32 cellular contexts compared by ENCODE assay signal in genomic region chr20:7911586-7912330, GRCh38. TPM values are rescaled to one million over a fixed set of nuclear protein-coding genes. Genes with fewer than 3 reads are reported as not detected.
DNase-seq lines count a peak whose midpoint lies in the region; FAIRE-seq and TF ChIP-seq lines count a peak whose summit lies in the region.
"Had no signal": no experiment of that assay in that cellular context is flagged by ENCODE, and none has a peak within 500 bp of the region (broad histone marks: within the 10 kb centered on the region; RNA-seq: fewer than 3 reads in every experiment).

No MANE protein-coding gene starts in this region.

- no peak overlapping the region for H2BK120ac ChIP-seq in H1 (replicated peaks; ENCODE audit: low read depth, low read length)
- no peak overlapping the region for H2BK120ac ChIP-seq in neuronal stem cell (ENCODE audit: low read depth, low read length)

- TF ChIP-seq RAD21 in H1 (IDR thresholded peaks at IDR 0.05 in 1 of 2, conservative IDR thresholded peaks at IDR 0.05 in 1 of 2; ENCODE audit: low read depth in 2 of 2, low read length in 2 of 2): no peak

- no peaks in the 10 kb centered on the region for H4K20me1 ChIP-seq in H1 (replicated peaks in 1 of 2; ENCODE audit: control insufficient read depth in 1 of 2, insufficient read depth in 2 of 2, low read length in 2 of 2)

- no peaks in the 10 kb centered on the region for H3K36me3 ChIP-seq in H1 (ENCODE audit: control insufficient read depth in 2 of 4, insufficient read depth in 4 of 4, low read length in 3 of 4)
- H3K36me3 ChIP-seq in neuronal stem cell (replicated peaks in 1 of 2; ENCODE audit: control insufficient read depth in 2 of 2, insufficient read depth in 2 of 2, low read length in 2 of 2): no peaks in the 10 kb centered on the region
- no peaks in the 10 kb centered on the region for H3K36me3 ChIP-seq in brain microvascular endothelial cell (replicated peaks)
- H3K36me3 ChIP-seq: uterus, WERI-Rb-1 had no signal

- no peak for TF ChIP-seq POLR2A in H1 (IDR thresholded peaks at IDR 0.05; ENCODE audit: control extremely low read depth in 1 of 2, low read depth in 2 of 2, low read length in 2 of 2)

- H3K79me1 ChIP-seq in H1 (ENCODE audit: low read depth, low read length) (no peaks in the 10 kb centered on the region), neuronal stem cell (ENCODE audit: low read depth, low read length) (no peaks in the 10 kb centered on the region)

- H3K9me3 ChIP-seq in H1 (ENCODE audit: insufficient read depth in 2 of 2, low read depth in 1 of 2, low read length in 1 of 2) (no peaks in the 10 kb centered on the region), neuronal stem cell (replicated peaks in 1 of 2; ENCODE audit: control insufficient read depth in 2 of 2, insufficient read depth in 1 of 2, low read depth in 1 of 2, low read length in 2 of 2) (no peaks in the 10 kb centered on the region)
- H3K9me3 ChIP-seq: uterus had no signal

- in situ Hi-C loops in SK-MEL-5 (cut with HindIII; ENCODE audit: low pct_unique_long_range_greater_than_20kb, low sequenced_read_pairs) (no loop called here), brain microvascular endothelial cell (cut with HindIII; ENCODE audit: low pct_ligation_motif_present, low sequenced_read_pairs) (no loop called here)

- TF ChIP-seq CTCF in H1 (IDR thresholded peaks at IDR 0.05; ENCODE audit: control extremely low read depth in 1 of 3, insufficient read depth in 1 of 3, low read depth in 1 of 3, low read length in 3 of 3) (no peak), brain microvascular endothelial cell (IDR thresholded peaks at IDR 0.05; ENCODE audit: low read depth, low read length, missing control alignments) (no peak)

- H2AFZ ChIP-seq in H1 (ENCODE audit: low read length) (peak overlapping the region; percentile 16; the same call in 1 of the 2 replicates), neuronal stem cell (ENCODE audit: low read length) (peak overlapping the region; percentile 41)

- H3K4me1 ChIP-seq in H1 (replicated peaks in 1 of 4; ENCODE audit: control insufficient read depth in 3 of 4, insufficient read depth in 4 of 4, low read length in 3 of 4) (no peaks in the 10 kb centered on the region), neuronal stem cell (ENCODE audit: control insufficient read depth in 2 of 2, insufficient read depth in 1 of 2, low read depth in 1 of 2, low read length in 2 of 2) (peaks cover 0 to 4% of the 10 kb centered on the region in 2 donors)
- H3K4me1 ChIP-seq: foreskin keratinocyte, uterus had no signal

- H3K18ac ChIP-seq in H1 (ENCODE audit: extremely low read depth, low read length) (no peak overlapping the region), neuronal stem cell (ENCODE audit: low read length) (no peak overlapping the region)

- H3K27me3 ChIP-seq in H1 (replicated peaks in 1 of 4; ENCODE audit: control insufficient read depth in 3 of 4, extremely low read depth in 1 of 4, insufficient read depth in 3 of 4, low read length in 3 of 4): no peaks in the 10 kb centered on the region
- H3K27me3 ChIP-seq in neuronal stem cell (ENCODE audit: control insufficient read depth in 3 of 3, insufficient read depth in 3 of 3, low read depth in 1 of 3, low read length in 3 of 3): peaks cover 0 to 3% (median 0%) of the 10 kb centered on the region in 3 experiments
- no peaks in the 10 kb centered on the region for H3K27me3 ChIP-seq in brain microvascular endothelial cell (replicated peaks)
- H3K27me3 ChIP-seq: uterus had no signal

- H3K4me3 ChIP-seq in H1 (ENCODE audit: extremely low read depth in 1 of 4, insufficient read depth in 2 of 4, low read depth in 3 of 4, low read length in 4 of 4) (no peak overlapping the region), neuronal stem cell (ENCODE audit: low read length in 2 of 2) (no peak overlapping the region), brain microvascular endothelial cell (ENCODE audit: low read depth, low read length) (no peak overlapping the region)
- H3K4me3 ChIP-seq: SK-N-MC, smooth muscle cell, uterus had no signal

- no peak overlapping the region for H2BK12ac ChIP-seq in H1 (ENCODE audit: low read depth, low read length)
- no peak overlapping the region for H2BK12ac ChIP-seq in neuronal stem cell (ENCODE audit: low read length)

- H2BK5ac ChIP-seq in H1 (ENCODE audit: low read depth, low read length) (no peak overlapping the region), neuronal stem cell (ENCODE audit: low read length) (no peak overlapping the region)

- DNase-seq in HT1080 (ENCODE audit: low read depth) (peak; percentile 90), SK-MEL-5 (ENCODE audit: low read depth, low spot score) (peak; percentile 58), H1 (ENCODE audit: low read depth in 1 of 2, low spot score in 2 of 2) (no peak), neuronal stem cell (ENCODE audit: low spot score) (no peak), brain microvascular endothelial cell (no peak), DMS 273 (lab: John Stamatoyannopoulos, UW; ENCODE audit: unreplicated experiment) (no peak), RCC 7860 (ENCODE audit: low spot score) (no peak)
- DNase-seq: activated CD4-positive, alpha-beta T cell treated with anti-CD3 and anti-CD28 coated beads, Interleukin-2, amount 10 ng/mL, durations not matched to agents 24 days and 14 days; activated gamma-delta T cell; activated T-cell treated with anti-CD3 and anti-CD28 coated beads, Interleukin-2, amount 50 U/mL, for 1 hour; foreskin keratinocyte; naive thymus-derived CD4-positive, alpha-beta T cell; NCI-H1105 treated with DMSO at 0.1 percent for 48 hours; NCI-H2029 treated with DMSO at 0.1 percent for 48 hours; NCI-H526 treated with DMSO at 0.1 percent for 48 hours; RPMI8226; stimulated activated CD4-positive, alpha-beta T cell treated with anti-CD3 and anti-CD28 coated beads, Interleukin-1b, Interleukin-23, amount 100 ng/mL, for 48 hours; stimulated activated CD8-positive, alpha-beta memory T cell treated with anti-CD3 and anti-CD28 coated beads, Interleukin-4, amount 100 ng/mL, for 48 hours; stimulated activated naive CD8-positive, alpha-beta T cell treated with anti-CD3 and anti-CD28 coated beads, Interleukin-15, amount 100 ng/mL, for 72 hours; uterus; WERI-Rb-1 had no signal

- H3K4me2 ChIP-seq in H1 (ENCODE audit: insufficient read depth in 1 of 2, low read depth in 2 of 2, low read length in 2 of 2) (no peak overlapping the region), neuronal stem cell (ENCODE audit: insufficient read depth, low read length, poor library complexity, severe bottlenecking) (no peak overlapping the region)
- H3K4me2 ChIP-seq: smooth muscle cell had no signal

- no peak overlapping the region for H3K9ac ChIP-seq in H1 (replicated peaks in 1 of 4; ENCODE audit: extremely low read depth in 1 of 4, low read depth in 3 of 4, low read length in 3 of 4)
- H3K9ac ChIP-seq in neuronal stem cell (ENCODE audit: low read depth, low read length, poor library complexity): no peak overlapping the region

- no peak overlapping the region for H3K4ac ChIP-seq in H1 (replicated peaks; ENCODE audit: insufficient read length, low read depth, low read length)
- no peak overlapping the region for H3K4ac ChIP-seq in neuronal stem cell (ENCODE audit: low read length)

- H3K79me2 ChIP-seq in H1 (ENCODE audit: control insufficient read depth in 1 of 2, insufficient read depth in 2 of 2, low read length in 2 of 2): no peaks in the 10 kb centered on the region

- H4K5ac ChIP-seq in H1 (ENCODE audit: insufficient read length, low read depth, low read length): no peak overlapping the region

- H2BK20ac ChIP-seq in H1 (ENCODE audit: low read length): no peak overlapping the region

- H3K56ac ChIP-seq in H1 (replicated peaks; ENCODE audit: insufficient read length, low read depth, low read length): no peak overlapping the region

- POLR2A ChIA-PET in H1 (lab: Charles Lee; ENCODE audit: partially characterized antibody): no interaction called here

- H4K8ac ChIP-seq in H1 (ENCODE audit: extremely low read depth, insufficient read depth, low read length) (no peak overlapping the region), neuronal stem cell (ENCODE audit: low read depth, low read length) (no peak overlapping the region)

- H4K91ac ChIP-seq in H1 (replicated peaks; ENCODE audit: insufficient read length, low read length): no peak overlapping the region
- no peak overlapping the region for H4K91ac ChIP-seq in neuronal stem cell (ENCODE audit: low read depth, low read length, poor library complexity)

- 92% methylated on average over 10 of the region's 10 CpGs; no CpG with 5 or more reads in 1 of the 2 experiments for WGBS in H1 (ENCODE audit: extremely low coverage in 1 of 2, insufficient coverage in 1 of 2, insufficient read length in 1 of 2, insufficient replicate concordance in 2 of 2, low coverage in 1 of 2, low lambda C conversion rate in 2 of 2, missing lambda C conversion rate in 1 of 2), 2 experiments
- no CpG with 5 or more reads among the region's 10 CpGs for WGBS in neuronal stem cell (ENCODE audit: extremely low coverage in 2 of 2, insufficient read length in 2 of 2, insufficient replicate concordance in 1 of 2), 2 donors

- CTCF ChIA-PET in H1 (lab: Charles Lee; ENCODE audit: partially characterized antibody): interaction anchor here (0.5 kb wide), 1 partner anchor 1232 kb away, joined by 3 read pairs; no protein-coding TSS in a partner anchor

- H3K23ac ChIP-seq in H1 (ENCODE audit: insufficient read length) (no peak overlapping the region), neuronal stem cell (ENCODE audit: low read depth, low read length, poor library complexity) (no peak overlapping the region)

- no peak overlapping the region for H3K27ac ChIP-seq in H1 (ENCODE audit: low read depth, low read length)
- no peak overlapping the region for H3K27ac ChIP-seq in neuronal stem cell (replicated peaks; ENCODE audit: low read length)
- no peak overlapping the region for H3K27ac ChIP-seq in brain microvascular endothelial cell
- H3K27ac ChIP-seq: foreskin keratinocyte, SK-N-MC, uterus, WERI-Rb-1 had no signal

- H3K14ac ChIP-seq in H1 (ENCODE audit: insufficient read length) (no peak overlapping the region), neuronal stem cell (ENCODE audit: low read length) (no peak overlapping the region)

- TF ChIP-seq EP300 in H1 (IDR thresholded peaks at IDR 0.05; ENCODE audit: borderline replicate concordance in 1 of 2, low read depth in 2 of 2, low read length in 2 of 2): no peak

- H2AK5ac ChIP-seq in H1 (ENCODE audit: low read depth, low read length) (no peak overlapping the region), neuronal stem cell (ENCODE audit: low read depth, low read length) (no peak overlapping the region)

- H3K23me2 ChIP-seq in H1 (ENCODE audit: low read depth, low read length): no peaks in the 10 kb centered on the region

- FAIRE-seq in H1 (lab: Jason Lieb, UNC): no peak
- FAIRE-seq in RCC 7860 (lab: Jason Lieb, UNC): no peak
- FAIRE-seq: D721Med had no signal

- no peak overlapping the region for H2BK15ac ChIP-seq in H1 (ENCODE audit: low read length)
- H2BK15ac ChIP-seq in neuronal stem cell (ENCODE audit: low read length): no peak overlapping the region

RNA-seq across cellular contexts. Expression of gene HAO1, which starts 28.5 kb away (rescaled TPM):
- total RNA-seq in HT1080 (2014; rRNA removed; shearing (Covaris generic)): 0.39 TPM in 1 of 2 replicates, not detected in the other
- not detected in 2 replicates for polyA plus RNA-seq in HT1080 (2015; cell fraction: cytosol; rRNA removed)
- polyA plus RNA-seq in HT1080 (2015; cell fraction: nucleus; rRNA removed): not detected in 2 replicates
- total RNA-seq in SK-MEL-5 (2014; rRNA removed; shearing (Covaris generic)): not detected in 2 replicates
- not detected in 2 replicates for polyA plus RNA-seq in SK-MEL-5 (2015; cell fraction: cytosol; rRNA removed)
- not detected in 2 replicates for polyA plus RNA-seq in SK-MEL-5 (2015; cell fraction: nucleus; rRNA removed)
- not detected in 2 replicates for total RNA-seq in H1 (2021; fragmentation: NEBNext Ultra II Directional; extraction: Animal tissue kit (Norgen Biotek cat#: 25700))
- polyA plus RNA-seq in H1 (2011; rRNA removed): not detected in 2 replicates
- not detected for polyA plus RNA-seq in H1 (2011; cell fraction: cytosol; rRNA removed)
- polyA plus RNA-seq in H1 (2011; cell fraction: nucleus; rRNA removed): not detected
- polyA plus RNA-seq in H1 (2012, experiment 1 of 2): not detected in 4 replicates
- not detected for polyA plus RNA-seq in H1 (2012, experiment 2 of 2)
- not detected for polyA plus RNA-seq in H1 (2013, experiment 1 of 2)
- not detected for polyA plus RNA-seq in H1 (2013, experiment 2 of 2)
- not detected in 2 replicates for polyA minus RNA-seq in H1 (2011; rRNA and poly(A)+ RNA removed)
- not detected for polyA minus RNA-seq in H1 (2011; cell fraction: cytosol; rRNA and poly(A)+ RNA removed)
- polyA minus RNA-seq in H1 (2011; cell fraction: nucleus; rRNA and poly(A)+ RNA removed): not detected
- not detected for polyA plus RNA-seq in neuronal stem cell (2013, experiment 1 of 2)
- polyA plus RNA-seq in neuronal stem cell (2013, experiment 2 of 2): not detected
- total RNA-seq: activated CD4-positive, alpha-beta T cell treated with anti-CD3 and anti-CD28 coated beads, Interleukin-2, amount 10 ng/mL, durations not matched to agents 24 days and 14 days; activated CD8-positive, alpha-beta memory T cell treated with anti-CD3 and anti-CD28 coated beads for 36 hours; chondrocyte; Daoy; foreskin keratinocyte; mesothelial cell of epicardium; naive thymus-derived CD4-positive, alpha-beta T cell; omental fat pad; smooth muscle cell; T-helper 2 cell treated with Interferon-gamma antibody and Interleukin-4, amounts not matched to agents 100 ng/mL and 5 ng/mL, for 36 hours; uterus had no signal
- polyA plus RNA-seq: CD14-positive monocyte; esophagus; foreskin keratinocyte; naive thymus-derived CD4-positive, alpha-beta T cell; smooth muscle cell had no signal

Comparison
In these comparisons a context has a peak if more than half of its experiments do, and no peak if none do; other contexts are left out.
1. DNase-seq: peak in HT1080 (single experiment) and SK-MEL-5 (single experiment); none in H1 (0 of 2), neuronal stem cell (single experiment), brain microvascular endothelial cell (single experiment), DMS 273 (single experiment) and RCC 7860 (single experiment).